1 cellular context compared by ENCODE assay signal in the genomic region with DNA sequence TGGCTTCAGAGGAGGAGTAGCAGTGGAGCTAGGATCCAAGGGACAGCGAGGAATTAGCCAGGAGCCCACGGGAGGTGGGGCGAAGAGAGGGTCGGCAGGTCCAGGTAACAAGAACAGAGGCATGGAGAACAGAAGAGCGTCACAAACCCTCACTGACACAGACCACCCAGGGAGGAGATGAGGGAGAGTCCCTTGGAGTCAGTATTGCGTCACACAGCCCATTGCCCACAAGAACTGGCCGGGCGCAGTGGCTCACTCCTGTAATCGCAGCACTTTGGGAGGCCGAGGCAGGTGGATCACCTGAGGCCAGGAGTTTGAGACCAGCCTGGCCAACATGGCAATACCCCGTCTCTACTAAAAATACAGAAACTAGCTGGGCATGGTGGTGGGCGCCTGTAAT.
TF ChIP-seq lines count a peak whose summit lies in the region.

No MANE protein-coding gene starts in this region.

TF ChIP-seq in IMR-90, 13 proteins besides CTCF, POLR2A, EP300 and RAD21:
- TF ChIP-seq CEBPB (IDR thresholded peaks at IDR 0.05; ENCODE audit: low read depth, low read length) = peak; percentile 41
TF ChIP-seq in IMR-90: peak in this region for 1; not testable (repeated sequence) for 12.
